In genomic region chr2:203802277-203803045, GRCh38 we compare ENCODE assay signal across 9 cellular contexts.
DNase-seq lines count a peak whose midpoint lies in the region; ATAC-seq, FAIRE-seq and TF ChIP-seq lines count a peak whose summit lies in the region.
"Had no signal": no experiment of that assay in that cellular context is flagged by ENCODE, and none has a peak within 500 bp of the region (broad histone marks: within the 10 kb centered on the region; RNA-seq: fewer than 3 reads in every experiment).

No MANE protein-coding gene starts in this region.

- H3K36me3 Mint-ChIP-seq in T-cell = peaks cover 7% of the 10 kb centered on the region

- no peaks in the 10 kb centered on the region for H3K27me3 Mint-ChIP-seq in T-cell

- peaks cover 47 to 70% (median 56%) of the 10 kb centered on the region in 3 donors for H3K4me1 Mint-ChIP-seq in T-cell

- no peak overlapping the region for H3K4me3 ChIP-seq in astrocyte of the spinal cord (ENCODE audit: low read depth, low read length)

- in situ Hi-C loops in astrocyte of the spinal cord (cut with HindIII; ENCODE audit: low sequenced_read_pairs) = no loop called here

- FAIRE-seq in D721Med (lab: Jason Lieb, UNC) = no peak

- POLR2A ChIA-PET in T-cell (lab: Charles Lee) = interaction anchor here in 1 of 2 donors (0.9 kb wide), 1 partner anchor 9 kb away, joined by 3 read pairs; no protein-coding TSS in a partner anchor

- peak; percentile 85 for DNase-seq in GM04504 (ENCODE audit: low read depth)
- peak in 3 of 34 experiments; percentile 12 to 27 (median 22) for DNase-seq in T-cell
- peak; percentile 94 for DNase-seq in astrocyte of the spinal cord (ENCODE audit: low read depth, low spot score)
- DNase-seq in stimulated activated CD4-positive, alpha-beta T cell treated with anti-CD3 and anti-CD28 coated beads, Interleukin-15, amount 100 ng/mL, for 24 hours = peak; percentile 73
- no peak for DNase-seq in COLO668 (lab: John Stamatoyannopoulos, UW; ENCODE audit: unreplicated experiment)
- DNase-seq in dermis blood vessel endothelial cell = no peak
- DNase-seq in D721Med (ENCODE audit: insufficient read length, low spot score) = no peak
- DNase-seq: HCEC 1CT had no signal

- CTCF ChIA-PET in T-cell (lab: Charles Lee) = interaction anchor here in 1 of 2 donors (1.0 kb wide), 1 partner anchor 13 kb away, joined by 4 read pairs; no protein-coding TSS in a partner anchor

- H3K27ac Mint-ChIP-seq in T-cell = peak overlapping the region; percentile 83

- peak overlapping the region in 1 of 3 donors; percentile 49 for H3K4me3 Mint-ChIP-seq in T-cell

- TF ChIP-seq CTCF in astrocyte of the spinal cord (IDR thresholded peaks at IDR 0.05; ENCODE audit: low read depth, low read length) = no peak
- no peak for TF ChIP-seq CTCF in D721Med (IDR thresholded peaks at IDR 0.05; ENCODE audit: insufficient read depth, missing control alignments)

- H3K9me3 Mint-ChIP-seq in T-cell = peaks cover 11 to 31% (median 13%) of the 10 kb centered on the region in 3 donors

- ATAC-seq in T-cell (replicated peaks in 1 of 4) = peak; percentile 34 to 84 (median 74)
- no peak for ATAC-seq in HG02973 (IDR thresholded peaks at IDR 0.05; ENCODE audit: unreplicated experiment)

Comparison
In these comparisons a context has a peak if more than half of its experiments do, and no peak if none do; other contexts are left out.
1. DNase-seq: peak in GM04504 (single experiment), astrocyte of the spinal cord (single experiment) and stimulated activated CD4-positive, alpha-beta T cell treated with anti-CD3 and anti-CD28 coated beads, Interleukin-15, amount 100 ng/mL, for 24 hours (single experiment); none in COLO668 (single experiment), dermis blood vessel endothelial cell (single experiment) and D721Med (single experiment).